ENCODE assay signal across 19 cellular contexts in genomic region chr1:159786465-159786864, GRCh38. TPM values are rescaled to one million over a fixed set of nuclear protein-coding genes. Genes with fewer than 3 reads are reported as not detected.
"Had no signal": no experiment of that assay in that cellular context is flagged by ENCODE, and none has a peak within 500 bp of the region (broad histone marks: within the 10 kb centered on the region; RNA-seq: fewer than 3 reads in every experiment).

No MANE protein-coding gene starts in this region.

- H3K27ac ChIP-seq: coronary artery, neutrophil, pancreas, right lobe of liver, spleen, transverse colon, uterus had no signal

- H3K36me3 ChIP-seq: neutrophil, pancreas, right lobe of liver, transverse colon, uterus had no signal

- ATAC-seq: activated CD8-positive, alpha-beta T cell treated with anti-CD3 and anti-CD28 coated beads for 36 hours; left ventricle myocardium superior; mucosa of descending colon; naive thymus-derived CD8-positive, alpha-beta T cell; pancreas; right lobe of liver; stimulated activated naive CD8-positive, alpha-beta T cell treated with anti-CD3 and anti-CD28 coated beads, Interleukin-15, Interleukin-2, amounts not matched to agents 100 U/mL and 50 U/mL, for 24 hours had no signal

- DNase-seq: activated CD4-positive, alpha-beta T cell treated with anti-CD3 and anti-CD28 coated beads, Interleukin-2, amount 10 ng/mL, durations not matched to agents 24 days and 14 days; activated CD4-positive, CD25-positive, alpha-beta regulatory T cell; activated CD8-positive, alpha-beta T cell treated with anti-CD3 and anti-CD28 coated beads for 36 hours; activated naive CD4-positive, alpha-beta T cell treated with anti-CD3 and anti-CD28 coated beads for 36 hours; activated T-cell treated with anti-CD3 and anti-CD28 coated beads, Interleukin-2, amount 50 U/mL, for 1 hour; immature natural killer cell; left ventricle myocardium superior; mucosa of descending colon; naive thymus-derived CD8-positive, alpha-beta T cell; pancreas; right lobe of liver; spleen; stimulated activated CD8-positive, alpha-beta memory T cell treated with anti-CD3 and anti-CD28 coated beads, Interleukin-4, amount 100 ng/mL, for 48 hours; stimulated activated naive CD8-positive, alpha-beta T cell treated with anti-CD3 and anti-CD28 coated beads, Interleukin-15, Interleukin-2, amounts not matched to agents 100 U/mL and 50 U/mL, for 24 hours; transverse colon; uterus had no signal

- H3K4me1 ChIP-seq: pancreas, uterus had no signal

- H3K4me3 ChIP-seq: coronary artery, mucosa of descending colon, pancreas, right lobe of liver, spleen, transverse colon, uterus had no signal

- H3K9me3 ChIP-seq: mucosa of descending colon, neutrophil, pancreas, right lobe of liver, spleen, transverse colon, uterus had no signal

- H3K27me3 ChIP-seq: pancreas, right lobe of liver, transverse colon, uterus had no signal

RNA-seq across cellular contexts. Expression of gene FCRL6, which starts 15.7 kb away (rescaled TPM):
- total RNA-seq: activated CD4-positive, alpha-beta T cell treated with anti-CD3 and anti-CD28 coated beads, Interleukin-2, amount 10 ng/mL, durations not matched to agents 24 days and 14 days; activated naive CD4-positive, alpha-beta T cell treated with anti-CD3 and anti-CD28 coated beads for 36 hours; activated T-helper 2 cell treated with anti-CD3 and anti-CD28 coated beads, Interferon-gamma antibody, Interleukin-2, Interleukin-4, amounts not matched to agents 10 μg/mL and 5 μg/mL and 100 μg/mL, durations not matched to agents 14 hours and 24 hours and 36 hours had no signal
